ENCODE assay signal across 18 cellular contexts in genomic region chr13:57527114-57527770, GRCh38.
"Had no signal": no experiment of that assay in that cellular context is flagged by ENCODE, and none has a peak within 500 bp of the region (broad histone marks: within the 10 kb centered on the region; RNA-seq: fewer than 3 reads in every experiment).

No MANE protein-coding gene starts in this region.

- H3K9me3 Mint-ChIP-seq: memory B cell had no signal

- H3K4me1 ChIP-seq: gastrocnemius medialis, heart right ventricle, left lung, lower lobe of right lung, psoas muscle, stomach, transverse colon had no signal

- H3K27ac Mint-ChIP-seq: memory B cell, mesothelial cell of epicardium, nephron had no signal

- H3K27me3 ChIP-seq: gastrocnemius medialis, heart right ventricle, left lung, stomach, transverse colon had no signal

- H3K4me3 ChIP-seq: coronary artery, gastrocnemius medialis, heart right ventricle, left lung, lower lobe of right lung, psoas muscle, stomach, thoracic aorta, transverse colon had no signal

- H3K9me3 ChIP-seq: lower lobe of right lung, psoas muscle, thoracic aorta had no signal

- ATAC-seq: gastrocnemius medialis, heart right ventricle, left lung, lower lobe of right lung, psoas muscle, sciatic nerve had no signal

- DNase-seq: effector CD4-positive, alpha-beta T cell; gastrocnemius medialis; heart right ventricle; islet precursor cell; left lung; lower lobe of right lung; psoas muscle; retina; stimulated activated naive CD4-positive, alpha-beta T cell; stomach; substantia nigra; transverse colon had no signal

- H3K27me3 Mint-ChIP-seq: memory B cell had no signal

- H3K36me3 Mint-ChIP-seq: memory B cell, mesothelial cell of epicardium had no signal

- H3K4me1 Mint-ChIP-seq: memory B cell, mesothelial cell of epicardium, nephron had no signal

- H3K27ac ChIP-seq: coronary artery, gastrocnemius medialis, heart right ventricle, left lung, lower lobe of right lung, psoas muscle, stomach, thoracic aorta, transverse colon had no signal

- H3K4me3 Mint-ChIP-seq: memory B cell, mesothelial cell of epicardium, nephron had no signal

- H3K36me3 ChIP-seq: gastrocnemius medialis, heart right ventricle, left lung, lower lobe of right lung, stomach, thoracic aorta, transverse colon had no signal
